In genomic region chr16:69087161-69087581, GRCh38 we compare ENCODE assay signal across 19 cellular contexts. TPM values are rescaled to one million over a fixed set of nuclear protein-coding genes. Genes with fewer than 3 reads are reported as not detected.
DNase-seq lines count a peak whose midpoint lies in the region; ATAC-seq, FAIRE-seq and TF ChIP-seq lines count a peak whose summit lies in the region.
"Had no signal": no experiment of that assay in that cellular context is flagged by ENCODE, and none has a peak within 500 bp of the region (broad histone marks: within the 10 kb centered on the region; RNA-seq: fewer than 3 reads in every experiment).

No MANE protein-coding gene starts in this region.

- no peak overlapping the region for H3K4me3 ChIP-seq in kidney (ENCODE audit: low read length in 2 of 2)
- H3K4me3 ChIP-seq in upper lobe of left lung = peak overlapping the region in 3 of 4 donors; percentile 8 to 33 (median 28)
- H3K4me3 ChIP-seq: adrenal gland had no signal

- FAIRE-seq in kidney (lab: Jason Lieb, UNC) = no peak
- FAIRE-seq: A204.1 had no signal

- H3K27ac ChIP-seq in RWPE1 (peak overlapping the region; percentile 33; the same call in 1 of the 2 replicates), kidney (ENCODE audit: low read depth in 2 of 2, low read length in 2 of 2) (no peak overlapping the region), upper lobe of left lung (peak overlapping the region in 3 of 4 donors; percentile 65 to 86 (median 69))
- H3K27ac ChIP-seq: adrenal gland, WERI-Rb-1 had no signal

- ATAC-seq in upper lobe of left lung (ENCODE audit: low FRiP score in 2 of 2) = peak; percentile 32 to 55
- ATAC-seq: activated T-cell treated with anti-CD3 and anti-CD28 coated beads, Interleukin-2, amount 50 U/mL, for 4 hours had no signal

- CTCF ChIA-PET in RWPE1 (lab: Yijun Ruan, JAX) = no interaction called here

- intact Hi-C loops in kidney (cut with DNase I) = no loop called here

- TF ChIP-seq POLR2A in upper lobe of left lung (IDR thresholded peaks at IDR 0.05) = no peak

- TF ChIP-seq CTCF in RWPE1 (conservative IDR thresholded peaks at IDR 0.05; ENCODE audit: low read depth) (no peak), kidney (IDR thresholded peaks at IDR 0.05; ENCODE audit: borderline replicate concordance, extremely low read depth, insufficient read depth) (no peak), upper lobe of left lung (IDR thresholded peaks at IDR 0.05) (no peak)

- H3K4me1 ChIP-seq in kidney (ENCODE audit: control insufficient read depth in 1 of 2, insufficient read depth in 1 of 2, low read depth in 1 of 2, low read length in 2 of 2) = peaks cover 0 to 4% of the 10 kb centered on the region in 2 donors
- H3K4me1 ChIP-seq in upper lobe of left lung = peaks cover 8 to 27% (median 16%) of the 10 kb centered on the region in 4 donors

- DNase-seq in activated T-cell treated with anti-CD3 and anti-CD28 coated beads, Interleukin-2, amount 50 U/mL, for 24 hours = no peak
- DNase-seq in activated T-cell treated with anti-CD3 and anti-CD28 coated beads, Interleukin-2, amount 50 U/mL, for 48 hours = no peak
- DNase-seq in RWPE1 (ENCODE audit: low spot score) = no peak
- peak; percentile 39 for DNase-seq in kidney
- peak in 1 of 2 donors; percentile 69 for DNase-seq in upper lobe of left lung
- no peak for DNase-seq in SIG-M5 treated with dmso at 0.1 percent for 504 hours (lab: John Stamatoyannopoulos, UW; ENCODE audit: unreplicated experiment)
- no peak for DNase-seq in activated CD8-positive, alpha-beta memory T cell treated with anti-CD3 and anti-CD28 coated beads for 24 hours
- no peak for DNase-seq in NCI-H345 (lab: John Stamatoyannopoulos, UW)
- DNase-seq: activated CD4-positive, alpha-beta T cell treated with anti-CD3 and anti-CD28 coated beads, Interleukin-2, amount 50 U/mL, for 48 hours; activated T-cell treated with anti-CD3 and anti-CD28 coated beads, Interleukin-2, amount 50 U/mL, for 4 hours; adrenal gland; C1 segment of cervical spinal cord; caudate nucleus; effector CD8-positive, alpha-beta T cell; NCI-H146; NCI-H446; stimulated activated CD4-positive, alpha-beta T cell treated with anti-CD3 and anti-CD28 coated beads, Interleukin-2, amount 100 ng/mL, for 24 hours; WERI-Rb-1 had no signal

- peaks cover 13% of the 10 kb centered on the region for H3K4me1 Mint-ChIP-seq in activated T-cell treated with anti-CD3 and anti-CD28 coated beads, Interleukin-2, amount 50 U/mL, for 24 hours (ENCODE audit: low read depth)

- H3K9me3 Mint-ChIP-seq in activated T-cell treated with anti-CD3 and anti-CD28 coated beads, Interleukin-2, amount 50 U/mL, for 24 hours = no peaks in the 10 kb centered on the region
- H3K9me3 Mint-ChIP-seq: activated T-cell treated with anti-CD3 and anti-CD28 coated beads, Interleukin-2, amount 50 U/mL, for 4 hours had no signal

- H3K27me3 ChIP-seq in upper lobe of left lung = no peaks in the 10 kb centered on the region
- H3K27me3 ChIP-seq: adrenal gland had no signal

- H3K36me3 ChIP-seq in kidney (ENCODE audit: control insufficient read depth in 1 of 2, insufficient read depth in 2 of 2, low read length in 2 of 2) (no peaks in the 10 kb centered on the region), upper lobe of left lung (peaks cover 0 to 12% (median 2%) of the 10 kb centered on the region in 4 donors)
- H3K36me3 ChIP-seq: adrenal gland, WERI-Rb-1 had no signal

- H3K4me3 Mint-ChIP-seq in activated T-cell treated with anti-CD3 and anti-CD28 coated beads, Interleukin-2, amount 50 U/mL, for 24 hours = no peak overlapping the region
- H3K4me3 Mint-ChIP-seq: activated T-cell treated with anti-CD3 and anti-CD28 coated beads, Interleukin-2, amount 50 U/mL, for 4 hours had no signal

- H3K27ac Mint-ChIP-seq in activated T-cell treated with anti-CD3 and anti-CD28 coated beads, Interleukin-2, amount 50 U/mL, for 24 hours = peak overlapping the region; percentile 70

- POLR2A ChIA-PET in RWPE1 (lab: Yijun Ruan, JAX; ENCODE audit: low non-redundant PET) = no interaction called here

- H3K36me3 Mint-ChIP-seq in activated T-cell treated with anti-CD3 and anti-CD28 coated beads, Interleukin-2, amount 50 U/mL, for 24 hours (ENCODE audit: low read depth) = peaks cover 38% of the 10 kb centered on the region

- H3K9ac ChIP-seq in kidney (ENCODE audit: low read length in 2 of 2) = no peak overlapping the region

- H3K27me3 Mint-ChIP-seq in activated T-cell treated with anti-CD3 and anti-CD28 coated beads, Interleukin-2, amount 50 U/mL, for 24 hours = no peaks in the 10 kb centered on the region

- TF ChIP-seq EP300 in upper lobe of left lung (IDR thresholded peaks at IDR 0.05) = peak in 1 of 4 donors; percentile 63

- WGBS in upper lobe of left lung, 2 donors = 39 to 45% methylated on average over 3 of the region's 3 CpGs

- no peaks in the 10 kb centered on the region for H3K9me3 ChIP-seq in kidney (ENCODE audit: control insufficient read depth in 1 of 2, low read length in 2 of 2)
- H3K9me3 ChIP-seq in upper lobe of left lung = no peaks in the 10 kb centered on the region
- H3K9me3 ChIP-seq: adrenal gland had no signal

RNA-seq across cellular contexts. Expression of gene HAS3, which starts 18.3 kb away (rescaled TPM):
- 2.1 TPM for total RNA-seq in kidney
- 0.34 TPM for polyA plus RNA-seq in kidney (ENCODE audit: insufficient read depth, low read depth, low replicate concordance)
- 10 to 100 TPM in 4 of 6 donors, 1 to 10 TPM in 2; 4.5 to 32.0 (median 15.8) TPM for total RNA-seq in upper lobe of left lung

RNA-seq across cellular contexts. Expression of gene CHTF8, which starts 45.2 kb away (rescaled TPM):
- total RNA-seq in kidney = 124 TPM
- polyA plus RNA-seq in kidney (ENCODE audit: insufficient read depth, low read depth, low replicate concordance) = 163 TPM
- total RNA-seq in upper lobe of left lung = 100 to 1,000 TPM in 1 of 6 donors, 10 to 100 TPM in 5; 33.5 to 103 (median 70.6) TPM

RNA-seq across cellular contexts. Expression of gene UTP4, which starts 45.3 kb away (rescaled TPM):
- total RNA-seq in kidney = 41.7 TPM
- 57.2 TPM for polyA plus RNA-seq in kidney (ENCODE audit: insufficient read depth, low read depth, low replicate concordance)
- 10 to 100 TPM; 10.9 to 38.8 (median 28.4) TPM for total RNA-seq in upper lobe of left lung

Comparison
In these comparisons a context has a peak if more than half of its experiments do, and no peak if none do; other contexts are left out.
1. H3K27ac ChIP-seq: peak in RWPE1 (single experiment) and upper lobe of left lung (3 of 4); none in kidney (0 of 2).
2. H3K4me3 ChIP-seq: peak in upper lobe of left lung (3 of 4); none in kidney (0 of 2).